Comparison of ENCODE assay signal across 1 cellular context in genomic region chr11:72824811-72825505, GRCh38.
TF ChIP-seq lines count a peak whose summit lies in the region.

No MANE protein-coding gene starts in this region.

TF ChIP-seq in HEK293, 187 proteins besides CTCF, POLR2A, EP300 and RAD21 (continued from another document):
- TF ChIP-seq ZNF157 (tag by site-specific recombination; IDR thresholded peaks at IDR 0.05) (no peak), BCL11A (tag by site-specific recombination; IDR thresholded peaks at IDR 0.05; ENCODE audit: low read depth) (no peak)
